Comparison of ENCODE assay signal across 1 cellular context in the genomic region with DNA sequence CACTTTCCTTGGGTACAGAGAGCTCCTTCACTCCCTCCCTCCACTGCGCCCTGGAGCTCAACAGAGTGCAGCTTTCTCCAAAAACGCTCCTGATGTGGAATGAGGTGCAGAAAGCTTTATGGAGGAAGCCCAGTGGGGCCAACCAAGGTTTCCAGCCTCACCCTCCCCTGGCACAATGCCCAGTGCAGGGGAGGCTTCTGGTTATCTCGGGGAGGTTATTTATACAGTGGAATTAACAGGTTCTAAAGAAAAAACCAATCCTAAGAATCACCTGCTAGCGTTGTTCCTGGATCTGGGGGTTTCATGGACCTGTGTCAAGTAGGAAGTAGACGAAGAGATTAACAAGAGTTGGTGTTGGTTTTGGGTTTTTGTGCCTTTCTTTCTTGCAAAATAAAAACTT.
TF ChIP-seq lines count a peak whose summit lies in the region.

A gene (minus strand): TSS at position 101 of the 400 bp plus-strand sequence. CDS start 303 bp downstream, outside the sequence.

TF ChIP-seq in GM23338, 12 proteins besides CTCF, POLR2A, EP300 and RAD21 (continued from another document):
- TF ChIP-seq, protein P1, sequence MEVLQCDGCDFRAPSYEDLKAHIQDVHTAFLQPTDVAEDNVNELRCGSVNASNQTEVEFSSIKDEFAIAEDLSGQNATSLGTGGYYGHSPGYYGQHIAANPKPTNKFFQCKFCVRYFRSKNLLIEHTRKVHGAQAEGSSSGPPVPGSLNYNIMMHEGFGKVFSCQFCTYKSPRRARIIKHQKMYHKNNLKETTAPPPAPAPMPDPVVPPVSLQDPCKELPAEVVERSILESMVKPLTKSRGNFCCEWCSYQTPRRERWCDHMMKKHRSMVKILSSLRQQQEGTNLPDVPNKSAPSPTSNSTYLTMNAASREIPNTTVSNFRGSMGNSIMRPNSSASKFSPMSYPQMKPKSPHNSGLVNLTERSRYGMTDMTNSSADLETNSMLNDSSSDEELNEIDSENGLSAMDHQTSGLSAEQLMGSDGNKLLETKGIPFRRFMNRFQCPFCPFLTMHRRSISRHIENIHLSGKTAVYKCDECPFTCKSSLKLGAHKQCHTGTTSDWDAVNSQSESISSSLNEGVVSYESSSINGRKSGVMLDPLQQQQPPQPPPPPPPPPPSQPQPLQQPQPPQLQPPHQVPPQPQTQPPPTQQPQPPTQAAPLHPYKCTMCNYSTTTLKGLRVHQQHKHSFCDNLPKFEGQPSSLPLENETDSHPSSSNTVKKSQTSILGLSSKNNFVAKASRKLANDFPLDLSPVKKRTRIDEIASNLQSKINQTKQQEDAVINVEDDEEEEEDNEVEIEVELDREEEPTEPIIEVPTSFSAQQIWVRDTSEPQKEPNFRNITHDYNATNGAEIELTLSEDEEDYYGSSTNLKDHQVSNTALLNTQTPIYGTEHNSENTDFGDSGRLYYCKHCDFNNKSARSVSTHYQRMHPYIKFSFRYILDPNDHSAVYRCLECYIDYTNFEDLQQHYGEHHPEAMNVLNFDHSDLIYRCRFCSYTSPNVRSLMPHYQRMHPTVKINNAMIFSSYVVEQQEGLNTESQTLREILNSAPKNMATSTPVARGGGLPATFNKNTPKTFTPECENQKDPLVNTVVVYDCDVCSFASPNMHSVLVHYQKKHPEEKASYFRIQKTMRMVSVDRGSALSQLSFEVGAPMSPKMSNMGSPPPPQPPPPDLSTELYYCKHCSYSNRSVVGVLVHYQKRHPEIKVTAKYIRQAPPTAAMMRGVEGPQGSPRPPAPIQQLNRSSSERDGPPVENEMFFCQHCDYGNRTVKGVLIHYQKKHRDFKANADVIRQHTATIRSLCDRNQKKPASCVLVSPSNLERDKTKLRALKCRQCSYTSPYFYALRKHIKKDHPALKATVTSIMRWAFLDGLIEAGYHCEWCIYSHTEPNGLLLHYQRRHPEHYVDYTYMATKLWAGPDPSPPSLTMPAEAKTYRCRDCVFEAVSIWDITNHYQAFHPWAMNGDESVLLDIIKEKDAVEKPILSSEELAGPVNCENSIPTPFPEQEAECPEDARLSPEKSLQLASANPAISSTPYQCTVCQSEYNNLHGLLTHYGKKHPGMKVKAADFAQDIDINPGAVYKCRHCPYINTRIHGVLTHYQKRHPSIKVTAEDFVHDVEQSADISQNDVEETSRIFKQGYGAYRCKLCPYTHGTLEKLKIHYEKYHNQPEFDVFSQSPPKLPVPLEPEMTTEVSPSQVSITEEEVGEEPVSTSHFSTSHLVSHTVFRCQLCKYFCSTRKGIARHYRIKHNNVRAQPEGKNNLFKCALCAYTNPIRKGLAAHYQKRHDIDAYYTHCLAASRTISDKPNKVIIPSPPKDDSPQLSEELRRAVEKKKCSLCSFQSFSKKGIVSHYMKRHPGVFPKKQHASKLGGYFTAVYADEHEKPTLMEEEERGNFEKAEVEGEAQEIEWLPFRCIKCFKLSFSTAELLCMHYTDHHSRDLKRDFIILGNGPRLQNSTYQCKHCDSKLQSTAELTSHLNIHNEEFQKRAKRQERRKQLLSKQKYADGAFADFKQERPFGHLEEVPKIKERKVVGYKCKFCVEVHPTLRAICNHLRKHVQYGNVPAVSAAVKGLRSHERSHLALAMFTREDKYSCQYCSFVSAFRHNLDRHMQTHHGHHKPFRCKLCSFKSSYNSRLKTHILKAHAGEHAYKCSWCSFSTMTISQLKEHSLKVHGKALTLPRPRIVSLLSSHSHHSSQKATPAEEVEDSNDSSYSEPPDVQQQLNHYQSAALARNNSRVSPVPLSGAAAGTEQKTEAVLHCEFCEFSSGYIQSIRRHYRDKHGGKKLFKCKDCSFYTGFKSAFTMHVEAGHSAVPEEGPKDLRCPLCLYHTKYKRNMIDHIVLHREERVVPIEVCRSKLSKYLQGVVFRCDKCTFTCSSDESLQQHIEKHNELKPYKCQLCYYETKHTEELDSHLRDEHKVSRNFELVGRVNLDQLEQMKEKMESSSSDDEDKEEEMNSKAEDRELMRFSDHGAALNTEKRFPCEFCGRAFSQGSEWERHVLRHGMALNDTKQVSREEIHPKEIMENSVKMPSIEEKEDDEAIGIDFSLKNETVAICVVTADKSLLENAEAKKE (CRISPR knock-in tag; IDR thresholded peaks at IDR 0.05): no peak
